Comparison of ENCODE assay signal across 14 cellular contexts in genomic region chr15:77266708-77267387, GRCh38.
DNase-seq lines count a peak whose midpoint lies in the region; ATAC-seq, FAIRE-seq and TF ChIP-seq lines count a peak whose summit lies in the region.
"Had no signal": no experiment of that assay in that cellular context is flagged by ENCODE, and none has a peak within 500 bp of the region (broad histone marks: within the 10 kb centered on the region; RNA-seq: fewer than 3 reads in every experiment).

No MANE protein-coding gene starts in this region.

- 0 out of 2 replicates have a peak, but pooled peaks cover 11% of the 10 kb centered on the region for H3F3A ChIP-seq in GM23248 (ENCODE audit: insufficient read depth)

- H3K9me3 ChIP-seq in GM23248 (ENCODE audit: low read depth) (no peaks in the 10 kb centered on the region), RWPE2 (ENCODE audit: severe bottlenecking) (no peaks in the 10 kb centered on the region)

- peak; percentile 64; the same call in 2 of the 3 replicates for ATAC-seq in RWPE2 (ENCODE audit: low read depth)
- no peak for ATAC-seq in natural killer cell treated with Interleukin-12 subunit alpha and Interleukin-12 subunit beta and Interleukin-15 and Interleukin-18, amount 100 ng/mL, for 72 hours
- ATAC-seq: stimulated activated naive CD8-positive, alpha-beta T cell treated with anti-CD3 and anti-CD28 coated beads, Interleukin-15, amount 100 ng/mL, for 72 hours had no signal

- peaks cover 19% of the 10 kb centered on the region for H3K4me1 Mint-ChIP-seq in endothelial cell (ENCODE audit: unreplicated experiment)
- peaks cover 0 to 4% of the 10 kb centered on the region in 2 donors for H3K4me1 Mint-ChIP-seq in natural killer cell treated with Interleukin-12 subunit alpha and Interleukin-12 subunit beta and Interleukin-15 and Interleukin-18, amount 100 ng/mL, for 72 hours (ENCODE audit: low read depth in 2 of 2)
- H3K4me1 Mint-ChIP-seq: stimulated activated naive CD8-positive, alpha-beta T cell treated with anti-CD3 and anti-CD28 coated beads, Interleukin-15, amount 100 ng/mL, for 72 hours had no signal

- no peaks in the 10 kb centered on the region for H3K9me3 Mint-ChIP-seq in endothelial cell (ENCODE audit: unreplicated experiment)
- H3K9me3 Mint-ChIP-seq in natural killer cell treated with Interleukin-12 subunit alpha and Interleukin-12 subunit beta and Interleukin-15 and Interleukin-18, amount 100 ng/mL, for 72 hours = no peaks in the 10 kb centered on the region

- peaks cover 57% of the 10 kb centered on the region for H3K36me3 Mint-ChIP-seq in endothelial cell (ENCODE audit: low read depth, unreplicated experiment)
- peaks cover 7% of the 10 kb centered on the region for H3K36me3 Mint-ChIP-seq in natural killer cell treated with Interleukin-12 subunit alpha and Interleukin-12 subunit beta and Interleukin-15 and Interleukin-18, amount 100 ng/mL, for 72 hours

- peak overlapping the region; percentile 39 for H3K27ac ChIP-seq in GM23248
- no peak overlapping the region for H3K27ac ChIP-seq in RWPE2 (ENCODE audit: poor library complexity, severe bottlenecking)

- H3K9ac ChIP-seq in GM23248 = no peak overlapping the region

- no peak for FAIRE-seq in frontal cortex (lab: Jason Lieb, UNC)

- no peak overlapping the region for H2AFZ ChIP-seq in GM23248

- H3K79me2 ChIP-seq in GM23248 (ENCODE audit: insufficient read depth) = peaks cover 65% of the 10 kb centered on the region

- H3K27ac Mint-ChIP-seq in endothelial cell (ENCODE audit: unreplicated experiment) = peak overlapping the region; percentile 7
- no peak overlapping the region for H3K27ac Mint-ChIP-seq in natural killer cell treated with Interleukin-12 subunit alpha and Interleukin-12 subunit beta and Interleukin-15 and Interleukin-18, amount 100 ng/mL, for 72 hours
- H3K27ac Mint-ChIP-seq: CD4-positive, alpha-beta T cell; stimulated activated naive CD8-positive, alpha-beta T cell treated with anti-CD3 and anti-CD28 coated beads, Interleukin-15, amount 100 ng/mL, for 72 hours had no signal

- TF ChIP-seq CTCF in RWPE2 (IDR thresholded peaks at IDR 0.05; ENCODE audit: poor library complexity, severe bottlenecking) = no peak
- no peak for TF ChIP-seq CTCF in endothelial cell (IDR thresholded peaks at IDR 0.05; ENCODE audit: unreplicated experiment)
- no peak for TF ChIP-seq CTCF in retinal pigment epithelial cell (conservative IDR thresholded peaks at IDR 0.05; ENCODE audit: low read depth, low read length)

- in situ Hi-C loops in GM23248 (cut with MboI) = no loop called here

- no peaks in the 10 kb centered on the region for H3K27me3 ChIP-seq in GM23248 (replicated peaks; ENCODE audit: insufficient read depth)
- no peaks in the 10 kb centered on the region for H3K27me3 ChIP-seq in RWPE2 (ENCODE audit: insufficient read depth, poor library complexity, severe bottlenecking)

- H3K4me2 ChIP-seq in GM23248 (ENCODE audit: unreplicated experiment) = no peak overlapping the region

- peaks cover 4% of the 10 kb centered on the region; the same call in 1 of the 2 replicates for H4K20me1 ChIP-seq in GM23248 (ENCODE audit: insufficient read depth)

- 72 to 85% methylated on average over 5 of the region's 5 CpGs for WGBS in GM23248 (ENCODE audit: low coverage in 1 of 2, low lambda C conversion rate in 2 of 2, missing lambda C conversion rate in 2 of 2), 2 experiments

- H3K4me3 ChIP-seq in GM23248 (no peak overlapping the region), RWPE2 (ENCODE audit: severe bottlenecking) (no peak overlapping the region), retinal pigment epithelial cell (ENCODE audit: low read length) (no peak overlapping the region)

- peak overlapping the region; percentile 77 for H3K4me3 Mint-ChIP-seq in endothelial cell (ENCODE audit: unreplicated experiment)
- H3K4me3 Mint-ChIP-seq in natural killer cell treated with Interleukin-12 subunit alpha and Interleukin-12 subunit beta and Interleukin-15 and Interleukin-18, amount 100 ng/mL, for 72 hours = no peak overlapping the region
- H3K4me3 Mint-ChIP-seq: CD4-positive, alpha-beta T cell; stimulated activated naive CD8-positive, alpha-beta T cell treated with anti-CD3 and anti-CD28 coated beads, Interleukin-15, amount 100 ng/mL, for 72 hours had no signal

- H3K27me3 Mint-ChIP-seq in endothelial cell (ENCODE audit: unreplicated experiment) = peaks cover 5% of the 10 kb centered on the region
- no peaks in the 10 kb centered on the region for H3K27me3 Mint-ChIP-seq in natural killer cell treated with Interleukin-12 subunit alpha and Interleukin-12 subunit beta and Interleukin-15 and Interleukin-18, amount 100 ng/mL, for 72 hours
- H3K27me3 Mint-ChIP-seq: CD4-positive, alpha-beta T cell; stimulated activated naive CD8-positive, alpha-beta T cell treated with anti-CD3 and anti-CD28 coated beads, Interleukin-15, amount 100 ng/mL, for 72 hours had no signal

- DNase-seq in GM23248 (peak; percentile 72), RWPE2 (ENCODE audit: low spot score) (no peak), endothelial cell (ENCODE audit: low spot score) (no peak), retinal pigment epithelial cell (ENCODE audit: low read depth) (peak; percentile 90), NCI-H1930 (lab: John Stamatoyannopoulos, UW) (no peak), frontal cortex (ENCODE audit: low spot score in 2 of 2) (no peak)
- no peak for DNase-seq in activated CD4-positive, CD25-positive, alpha-beta regulatory T cell (lab: John Stamatoyannopoulos, UW)
- DNase-seq in natural killer cell treated with Interleukin-12 subunit alpha and Interleukin-12 subunit beta and Interleukin-15 and Interleukin-18, amount 100 ng/mL, for 72 hours (ENCODE audit: low spot score) = no peak
- DNase-seq: CD4-positive, alpha-beta T cell; NCI-H1105 treated with DMSO at 0.1 percent for 48 hours; NCI-H510A treated with DMSO at 0.1 percent for 48 hours; SHP77 treated with DMSO at 0.1 percent for 48 hours; stimulated activated CD4-positive, alpha-beta T cell treated with anti-CD3 and anti-CD28 coated beads, Interleukin-4, amount 100 ng/mL, for 4 hours; stimulated activated naive CD8-positive, alpha-beta T cell treated with anti-CD3 and anti-CD28 coated beads, Interleukin-15, amount 100 ng/mL, for 72 hours had no signal

- H3K9me2 ChIP-seq in GM23248 (ENCODE audit: insufficient read depth) = no peaks in the 10 kb centered on the region

- H3K36me3 ChIP-seq in GM23248 (ENCODE audit: low read depth) = 0 out of 2 replicates have a peak, but pooled peaks cover 6% of the 10 kb centered on the region
- no peaks in the 10 kb centered on the region for H3K36me3 ChIP-seq in RWPE2 (ENCODE audit: low read depth)

- H3K4me1 ChIP-seq in GM23248 (ENCODE audit: insufficient read depth) = peaks cover 17% of the 10 kb centered on the region
- no peaks in the 10 kb centered on the region for H3K4me1 ChIP-seq in RWPE2 (ENCODE audit: insufficient read depth, poor library complexity, severe bottlenecking)

Comparison
In these comparisons a context has a peak if more than half of its experiments do, and no peak if none do; other contexts are left out.
1. DNase-seq: peak in GM23248 (single experiment) and retinal pigment epithelial cell (single experiment); none in RWPE2 (single experiment), endothelial cell (single experiment), NCI-H1930 (0 of 2), frontal cortex (0 of 2), activated CD4-positive, CD25-positive, alpha-beta regulatory T cell (0 of 4) and natural killer cell treated with Interleukin-12 subunit alpha and Interleukin-12 subunit beta and Interleukin-15 and Interleukin-18, amount 100 ng/mL, for 72 hours (single experiment).